Comparison of ENCODE assay signal across 8 cellular contexts in the genomic region with DNA sequence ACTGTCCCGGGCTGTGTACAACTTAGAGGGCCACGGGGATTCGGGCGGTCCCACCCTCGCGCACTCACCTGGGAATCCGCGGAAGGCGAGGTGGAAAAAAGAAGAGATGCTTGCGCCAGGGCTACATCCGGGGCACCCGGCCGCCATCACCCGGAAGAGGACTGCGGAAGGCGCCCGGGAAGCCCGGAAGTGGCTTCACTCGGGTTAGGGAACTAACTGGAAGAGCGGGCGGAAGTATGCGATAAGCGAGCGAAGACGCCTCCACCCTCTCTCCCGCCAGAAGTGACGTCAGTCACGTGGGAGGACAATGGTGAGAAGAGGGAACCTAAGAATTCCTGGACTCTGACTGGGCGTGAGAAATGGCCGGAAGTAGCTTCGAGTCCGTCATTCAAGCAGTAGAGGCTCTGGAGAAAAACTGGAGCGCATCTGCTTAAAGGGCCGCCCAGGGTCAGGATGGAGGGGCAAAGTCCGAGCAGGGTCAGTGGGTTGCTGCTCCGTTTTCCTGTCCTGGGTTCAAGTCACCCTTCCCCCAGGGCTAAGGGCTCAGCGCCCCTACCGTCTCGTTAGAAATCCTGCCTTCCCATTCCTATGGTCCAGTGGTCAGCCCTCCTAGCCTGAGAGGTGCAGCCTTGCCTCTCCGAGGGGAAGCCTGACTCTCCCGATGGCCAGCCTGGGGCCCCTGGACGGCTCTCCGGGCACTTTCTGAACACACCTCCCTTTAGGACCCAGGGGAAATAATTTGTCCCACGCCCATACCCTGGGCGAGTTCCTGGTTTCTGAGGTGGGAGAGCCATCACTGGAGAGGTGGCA. TPM values are rescaled to one million over a fixed set of nuclear protein-coding genes. Genes with fewer than 3 reads are reported as not detected.
DNase-seq lines count a peak whose midpoint lies in the region; ATAC-seq and TF ChIP-seq lines count a peak whose summit lies in the region.

A gene (minus strand): TSS at position 165 of the 810 bp plus-strand sequence. CDS start 627 bp downstream, outside the sequence.

- H3K27me3 ChIP-seq in BE2C, result no peaks in the 10 kb centered on the region

- H3K4me1 ChIP-seq in BE2C, result no peaks in the 10 kb centered on the region

- H3K36me3 ChIP-seq in BE2C, result peaks cover 50% of the 10 kb centered on the region

- DNase-seq in BE2C, result peak; percentile 96
- DNase-seq in NCI-H774 (lab: John Stamatoyannopoulos, UW), result peak; percentile 98
- DNase-seq in activated CD4-positive, alpha-beta T cell treated with anti-CD3 and anti-CD28 coated beads, Interleukin-2, amount 50 U/mL, for 48 hours, result peak; percentile 91 to 94
- DNase-seq in dermis blood vessel endothelial cell, result peak; percentile 100
- peak; percentile 96 for DNase-seq in left lobe of liver (ENCODE audit: low spot score)
- DNase-seq in stimulated activated CD4-positive, alpha-beta T cell treated with anti-CD3 and anti-CD28 coated beads, Interleukin-2, amount 100 ng/mL, for 24 hours, result peak; percentile 89 to 92

- ATAC-seq in GM19351 (IDR thresholded peaks at IDR 0.05; ENCODE audit: unreplicated experiment), result peak; percentile 71
- ATAC-seq in HG03565 (IDR thresholded peaks at IDR 0.05; ENCODE audit: unreplicated experiment), result peak; percentile 47
- peak; percentile 76 for ATAC-seq in left lobe of liver

- no peaks in the 10 kb centered on the region for H3K9me3 ChIP-seq in BE2C

- no peak for TF ChIP-seq CTCF in BE2C (IDR thresholded peaks at IDR 0.05; ENCODE audit: low read depth, low read length)

- H3K4me3 ChIP-seq in BE2C (ENCODE audit: low read depth, low read length), result peak within 1 kb of the TSS; percentile 96

RNA-seq across cellular contexts. Expression of the gene that starts here (rescaled TPM):
- polyA plus RNA-seq in BE2C (2012; ENCODE audit: insufficient read depth, insufficient read length, low read depth), result 143 TPM
- 44.4 and 50.4 TPM in 2 replicates for total RNA-seq in dermis blood vessel endothelial cell
- total RNA-seq in left lobe of liver, result 15.4 TPM

Comparison
In these comparisons a context has a peak if more than half of its experiments do, and no peak if none do; other contexts are left out.
1. Peak in every context shown above with its lines: DNase-seq, ATAC-seq and H3K4me3 ChIP-seq.